In the genomic region with DNA sequence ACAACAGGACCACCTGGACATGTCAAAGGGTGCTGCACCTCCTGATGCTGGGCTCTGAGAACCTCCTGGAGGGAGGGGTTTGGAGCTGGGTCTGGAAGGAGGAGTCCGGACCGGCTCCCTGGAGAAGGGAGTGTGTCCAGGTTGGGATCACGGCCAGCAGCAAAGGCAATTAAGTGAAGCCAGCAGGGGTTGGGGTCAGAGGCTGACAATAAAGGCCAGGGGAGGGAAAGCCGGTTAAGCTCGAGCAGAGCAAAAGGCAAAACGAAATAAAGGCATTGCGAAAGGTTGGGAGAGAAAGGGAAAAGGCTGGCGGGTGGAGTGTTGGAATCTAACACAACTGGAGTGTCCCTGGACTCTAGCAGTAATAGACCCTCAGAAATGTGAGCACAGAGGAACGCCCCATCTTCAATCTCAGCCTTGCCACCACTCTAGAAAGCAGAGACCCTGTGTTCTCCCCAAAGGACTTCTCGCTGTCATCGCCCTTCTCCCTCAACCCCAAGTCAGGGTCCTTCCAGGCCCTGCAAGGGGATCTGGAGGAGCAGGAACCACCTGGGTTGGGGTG, we compare ENCODE assay signal across 1 cellular context.
TF ChIP-seq lines count a peak whose summit lies in the region.

No MANE protein-coding gene starts in this region.

TF ChIP-seq in H1, 55 proteins besides CTCF, POLR2A, EP300 and RAD21:
- TF ChIP-seq HDAC2 (IDR thresholded peaks at IDR 0.05; ENCODE audit: borderline replicate concordance in 1 of 2, low read depth in 2 of 2, low read length in 2 of 2) (no peak), SUZ12 (IDR thresholded peaks at IDR 0.05; ENCODE audit: low read length) (0 out of 2 replicates have a peak, but pooled peaks have one; percentile 47)
